In genomic region chr17:45982791-45983613, GRCh38 we compare ENCODE assay signal across 9 cellular contexts. TPM values are rescaled to one million over a fixed set of nuclear protein-coding genes. Genes with fewer than 3 reads are reported as not detected.
"Had no signal": no experiment of that assay in that cellular context is flagged by ENCODE, and none has a peak within 500 bp of the region (broad histone marks: within the 10 kb centered on the region; RNA-seq: fewer than 3 reads in every experiment).

No MANE protein-coding gene starts in this region.

- FAIRE-seq: H54, HTR-8/SVneo, K562 had no signal

- H3K4me3 ChIP-seq: K562 had no signal

- H3K9me3 Mint-ChIP-seq: H9, HFFc6 had no signal

- H3K4me3 Mint-ChIP-seq: H9, HFFc6 had no signal

- H3K27ac Mint-ChIP-seq: HFFc6 had no signal

- DNase-seq: GOT3, H9, HCEC 1CT, HFFc6, IMR-90 had no signal

- ATAC-seq: K562 had no signal

RNA-seq across cellular contexts. Expression of gene STH, which starts 16.0 kb away (rescaled TPM):
- total RNA-seq: H9, HFFc6, HT-29, IMR-90, K562 had no signal
- polyA plus RNA-seq: IMR-90, K562 had no signal
